18 cellular contexts compared by ENCODE assay signal in genomic region chr6:17458971-17459370, GRCh38.
DNase-seq lines count a peak whose midpoint lies in the region; ATAC-seq and TF ChIP-seq lines count a peak whose summit lies in the region.
"Had no signal": no experiment of that assay in that cellular context is flagged by ENCODE, and none has a peak within 500 bp of the region (broad histone marks: within the 10 kb centered on the region; RNA-seq: fewer than 3 reads in every experiment).

No MANE protein-coding gene starts in this region.

- CTCF ChIA-PET in AG04449 (lab: Yijun Ruan, JAX), result no interaction called here
- CTCF ChIA-PET in OCI-LY7 (lab: Charles Lee; ENCODE audit: unreplicated experiment), result no interaction called here

- no peaks in the 10 kb centered on the region for H3K9me3 ChIP-seq in esophagus muscularis mucosa
- H3K9me3 ChIP-seq in psoas muscle, result no peaks in the 10 kb centered on the region
- no peaks in the 10 kb centered on the region for H3K9me3 ChIP-seq in OCI-LY7 (ENCODE audit: low read length)

- in situ Hi-C loops in GM13976 (cut with MboI; ENCODE audit: low sequenced_read_pairs, unreplicated experiment), result no loop called here

- POLR2A ChIA-PET in AG04449 (lab: Yijun Ruan, JAX) (interaction anchor here (0.6 kb wide), 1 partner anchor 41 kb away, joined by 4 read pairs; no protein-coding TSS in a partner anchor), OCI-LY7 (lab: Charles Lee) (no interaction called here)

- peak overlapping the region; percentile 40; the same call in 1 of the 2 replicates for H3K4me3 Mint-ChIP-seq in HFFc6
- H3K4me3 Mint-ChIP-seq: CD4-positive, alpha-beta T cell; IgD-negative memory B cell had no signal

- H3K4me3 ChIP-seq in AG04449 (ENCODE audit: low read depth, low read length) (no peak overlapping the region), esophagus muscularis mucosa (no peak overlapping the region), psoas muscle (no peak overlapping the region), OCI-LY7 (ENCODE audit: low read depth, low read length, poor library complexity, severe bottlenecking) (no peak overlapping the region)
- H3K4me3 ChIP-seq: GM12878, GM23248 had no signal

- BruUV-seq in OCI-LY7 (replicated peaks; lab: Mats Ljungman, UMichigan), result no TSS peak

- H3K79me2 ChIP-seq in OCI-LY7 (ENCODE audit: insufficient read depth, low read depth, low read length), result no peaks in the 10 kb centered on the region

- H3K27me3 ChIP-seq in esophagus muscularis mucosa (no peaks in the 10 kb centered on the region), psoas muscle (ENCODE audit: insufficient read depth in 3 of 3, low read length in 2 of 3) (no peaks in the 10 kb centered on the region)

- intact Hi-C loops in esophagus muscularis mucosa (cut with DNase I), result no loop called here
- intact Hi-C loops in psoas muscle (cut with DNase I), result no loop called here
- intact Hi-C loops in OCI-LY7 (cut with micrococcal nuclease; ENCODE audit: unreplicated experiment), result no loop called here

- TF ChIP-seq CTCF in AG04449 (IDR thresholded peaks at IDR 0.05; ENCODE audit: insufficient read depth, low read length, missing control alignments) (no peak), HFFc6 (IDR thresholded peaks at IDR 0.05) (no peak), esophagus muscularis mucosa (IDR thresholded peaks at IDR 0.05) (no peak), psoas muscle (IDR thresholded peaks at IDR 0.05) (no peak), OCI-LY7 (conservative IDR thresholded peaks at IDR 0.05; ENCODE audit: low read length) (no peak), GM13976 (IDR thresholded peaks at IDR 0.05; ENCODE audit: borderline replicate concordance, control extremely low read depth, extremely low read depth, insufficient read depth, missing control alignments) (no peak)

- H3K4me2 ChIP-seq in OCI-LY7 (ENCODE audit: low read length), result no peak overlapping the region

- WGBS in esophagus muscularis mucosa, result 90% methylated on average over 4 of the region's 4 CpGs
- WGBS in psoas muscle, 3 donors, result 75 to 91% (median 84%) methylated on average over 4 of the region's 4 CpGs

- no peaks in the 10 kb centered on the region for H4K20me1 ChIP-seq in OCI-LY7 (ENCODE audit: insufficient read depth, low read length)

- ATAC-seq in psoas muscle (no peak), HG02759 (IDR thresholded peaks at IDR 0.05; ENCODE audit: unreplicated experiment) (no peak)
- ATAC-seq: GM12878, HCT116 had no signal

- no peaks in the 10 kb centered on the region for H3K9me2 ChIP-seq in OCI-LY7 (ENCODE audit: insufficient read depth, low read length)

- H3K27ac ChIP-seq in esophagus muscularis mucosa (replicated peaks in 1 of 4), result no peak overlapping the region
- peak overlapping the region; percentile 43 for H3K27ac ChIP-seq in psoas muscle
- no peak overlapping the region for H3K27ac ChIP-seq in OCI-LY7 (ENCODE audit: low read depth, low read length, poor library complexity, severe bottlenecking)
- H3K27ac ChIP-seq: GM23248 had no signal

- H3K36me3 Mint-ChIP-seq in HFFc6 (ENCODE audit: low read depth), result peaks cover 60% of the 10 kb centered on the region
- H3K36me3 Mint-ChIP-seq: IgD-negative memory B cell had no signal

- H3K36me3 ChIP-seq in esophagus muscularis mucosa, result peaks cover 0 to 3% (median 0%) of the 10 kb centered on the region in 4 donors
- peaks cover 3 to 44% of the 10 kb centered on the region in 2 donors for H3K36me3 ChIP-seq in psoas muscle (ENCODE audit: insufficient read depth in 1 of 2, low read depth in 1 of 2)
- no peaks in the 10 kb centered on the region for H3K36me3 ChIP-seq in OCI-LY7 (ENCODE audit: insufficient read depth, low read length)

- no peaks in the 10 kb centered on the region; the same call in 1 of the 2 replicates for H3K27me3 Mint-ChIP-seq in HFFc6 (ENCODE audit: insufficient read depth)

- H3K4me1 ChIP-seq in esophagus muscularis mucosa (peaks cover 0 to 4% (median 0%) of the 10 kb centered on the region in 4 donors), psoas muscle (peaks cover 6% of the 10 kb centered on the region), OCI-LY7 (ENCODE audit: insufficient read depth, low read length, poor library complexity, severe bottlenecking) (no peaks in the 10 kb centered on the region)

- peaks cover 62% of the 10 kb centered on the region for H3K4me1 Mint-ChIP-seq in HFFc6 (ENCODE audit: low read depth)
- H3K4me1 Mint-ChIP-seq: IgD-negative memory B cell had no signal

- TF ChIP-seq EP300 in esophagus muscularis mucosa (IDR thresholded peaks at IDR 0.05), result no peak

- no peak overlapping the region for H2AFZ ChIP-seq in OCI-LY7 (ENCODE audit: low read length)
- H2AFZ ChIP-seq: GM23248 had no signal

- H3K9me3 Mint-ChIP-seq in HFFc6, result no peaks in the 10 kb centered on the region
- H3K9me3 Mint-ChIP-seq: CD4-positive, alpha-beta T cell had no signal

- DNase-seq in AG04449 (ENCODE audit: low read depth, low spot score), result peak; percentile 49
- DNase-seq in HFFc6, result no peak
- DNase-seq in esophagus muscularis mucosa (ENCODE audit: extremely low spot score), result peak; percentile 8
- no peak for DNase-seq in psoas muscle
- no peak for DNase-seq in OCI-LY7 (ENCODE audit: low spot score)
- DNase-seq in GM13976 (ENCODE audit: low spot score), result no peak
- DNase-seq in amygdala (lab: John Stamatoyannopoulos, UW), result no peak
- DNase-seq: 8988T; C1 segment of cervical spinal cord; Calu3; CD4-positive, alpha-beta T cell; DMS153; DND-41; GM23248 had no signal

- H3K27ac Mint-ChIP-seq in HFFc6, result peak overlapping the region; percentile 66; the same call in 1 of the 2 replicates
- H3K27ac Mint-ChIP-seq: CD4-positive, alpha-beta T cell; IgD-negative memory B cell had no signal

- no peak for TF ChIP-seq POLR2A in esophagus muscularis mucosa (IDR thresholded peaks at IDR 0.05; ENCODE audit: low read depth)

Comparison
In these comparisons a context has a peak if more than half of its experiments do, and no peak if none do; other contexts are left out.
1. DNase-seq: peak in AG04449 (single experiment) and esophagus muscularis mucosa (single experiment); none in HFFc6 (single experiment), psoas muscle (0 of 2), OCI-LY7 (single experiment), GM13976 (single experiment) and amygdala (0 of 56).